ENCODE assay signal across 8 cellular contexts in genomic region chr2:101252408-101253012, GRCh38. TPM values are rescaled to one million over a fixed set of nuclear protein-coding genes. Genes with fewer than 3 reads are reported as not detected.
A peak's percentile ranks its signal among the peaks of the same experiment; 100 is the strongest.
DNase-seq lines count a peak whose midpoint lies in the region; ATAC-seq and TF ChIP-seq lines count a peak whose summit lies in the region.

Gene CNOT11 (plus strand): TSS chr2:101252886. CDS start chr2:101252965, 79 bp downstream.

- 1% methylated on average over 22 of the region's 63 CpGs; no CpG with 5 or more reads in 1 of the 2 donors for WGBS in gastroesophageal sphincter (ENCODE audit: low coverage in 1 of 2), 2 donors

- H3K27ac ChIP-seq in gastroesophageal sphincter: peak within 1 kb of the TSS; percentile 76 to 97 (median 94)

- in situ Hi-C loops in SK-MEL-5 (cut with HindIII; ENCODE audit: low pct_unique_long_range_greater_than_20kb, low sequenced_read_pairs): no loop called here

- POLR2A ChIA-PET in HEK293T (lab: Yijun Ruan, JAX): interaction anchor here (0.6 to 2.2 kb wide), 22 partner anchors 10 to 250 kb away, joined by 3 to 17 read pairs (median 3); partner anchors contain the start of genes RNF149, RPL31 and TBC1D8

- H3K4me1 ChIP-seq in gastroesophageal sphincter: peaks cover 0 to 44% (median 15%) of the 10 kb centered on the region in 3 donors

- CTCF ChIA-PET in HEK293T (lab: Yijun Ruan, JAX): interaction anchor here (0.6 to 1.3 kb wide), 2 partner anchors 11 to 146 kb away, joined by 3 to 7 read pairs; no protein-coding TSS in a partner anchor

- ATAC-seq in gastroesophageal sphincter: peak; percentile 94

- TF ChIP-seq EP300 in gastroesophageal sphincter (IDR thresholded peaks at IDR 0.05): no peak

- H3K4me3 ChIP-seq in gastroesophageal sphincter: peak within 1 kb of the TSS; percentile 80 to 100

- no peaks in the 10 kb centered on the region for H3K27me3 ChIP-seq in gastroesophageal sphincter

- TF ChIP-seq POLR2A in gastroesophageal sphincter (IDR thresholded peaks at IDR 0.05): peak; percentile 81 to 85

- DNase-seq in GF-D8 (lab: John Stamatoyannopoulos, UW) (peak; percentile 89), HEK293T (ENCODE audit: extremely low spot score) (peak; percentile 97), MV-4-11 (lab: John Stamatoyannopoulos, UW) (peak; percentile 95), SK-MEL-5 (ENCODE audit: low read depth, low spot score) (peak; percentile 96), non-pigmented ciliary epithelial cell (ENCODE audit: low read depth) (peak; percentile 90), superior temporal gyrus (ENCODE audit: extremely low spot score) (peak; percentile 97)
- DNase-seq in activated naive CD4-positive, alpha-beta T cell treated with Interleukin-2 at 50 U/mL for 16 hours: peak; percentile 99

- H3K36me3 ChIP-seq in gastroesophageal sphincter: peaks cover 0 to under 1% of the 10 kb centered on the region in 2 donors

- TF ChIP-seq CTCF in gastroesophageal sphincter (IDR thresholded peaks at IDR 0.05): peak in 2 of 4 experiments; percentile 5 to 30

- H3K9me3 ChIP-seq in gastroesophageal sphincter: no peaks in the 10 kb centered on the region

TF ChIP-seq in HEK293T, 16 proteins besides CTCF, POLR2A, EP300 and RAD21:
- TF ChIP-seq PKNOX1 (IDR thresholded peaks at IDR 0.05) (peak; percentile 58), ELF4 (IDR thresholded peaks at IDR 0.05) (peak; percentile 52; the same call in 1 of the 2 replicates), CTBP1 (IDR thresholded peaks at IDR 0.05; ENCODE audit: borderline replicate concordance) (no peak), BHLHE40 (IDR thresholded peaks at IDR 0.05; ENCODE audit: borderline replicate concordance) (no peak), L3MBTL2 (conservative IDR thresholded peaks at IDR 0.05) (peak; percentile 82)

RNA-seq across cellular contexts. Expression of gene CNOT11, which starts in this region (rescaled TPM):
- total RNA-seq in SK-MEL-5 (2014; rRNA removed; shearing (Covaris generic)): 55.1 and 60.3 TPM in 2 replicates
- polyA plus RNA-seq in SK-MEL-5 (2015; cell fraction: cytosol; rRNA removed): 60.1 and 61.7 TPM in 2 replicates
- polyA plus RNA-seq in SK-MEL-5 (2015; cell fraction: nucleus; rRNA removed): 69.7 and 91.1 TPM in 2 replicates
- 10 to 100 TPM; 26.8 to 36.7 (median 27.8) TPM for total RNA-seq in gastroesophageal sphincter

Comparison
In these comparisons a context has a peak if more than half of its experiments do, and no peak if none do; other contexts are left out.
1. Peak in every context shown above with its lines: DNase-seq, ATAC-seq, H3K4me3 ChIP-seq and H3K27ac ChIP-seq.